Comparison of ENCODE assay signal across 14 cellular contexts in the genomic region with DNA sequence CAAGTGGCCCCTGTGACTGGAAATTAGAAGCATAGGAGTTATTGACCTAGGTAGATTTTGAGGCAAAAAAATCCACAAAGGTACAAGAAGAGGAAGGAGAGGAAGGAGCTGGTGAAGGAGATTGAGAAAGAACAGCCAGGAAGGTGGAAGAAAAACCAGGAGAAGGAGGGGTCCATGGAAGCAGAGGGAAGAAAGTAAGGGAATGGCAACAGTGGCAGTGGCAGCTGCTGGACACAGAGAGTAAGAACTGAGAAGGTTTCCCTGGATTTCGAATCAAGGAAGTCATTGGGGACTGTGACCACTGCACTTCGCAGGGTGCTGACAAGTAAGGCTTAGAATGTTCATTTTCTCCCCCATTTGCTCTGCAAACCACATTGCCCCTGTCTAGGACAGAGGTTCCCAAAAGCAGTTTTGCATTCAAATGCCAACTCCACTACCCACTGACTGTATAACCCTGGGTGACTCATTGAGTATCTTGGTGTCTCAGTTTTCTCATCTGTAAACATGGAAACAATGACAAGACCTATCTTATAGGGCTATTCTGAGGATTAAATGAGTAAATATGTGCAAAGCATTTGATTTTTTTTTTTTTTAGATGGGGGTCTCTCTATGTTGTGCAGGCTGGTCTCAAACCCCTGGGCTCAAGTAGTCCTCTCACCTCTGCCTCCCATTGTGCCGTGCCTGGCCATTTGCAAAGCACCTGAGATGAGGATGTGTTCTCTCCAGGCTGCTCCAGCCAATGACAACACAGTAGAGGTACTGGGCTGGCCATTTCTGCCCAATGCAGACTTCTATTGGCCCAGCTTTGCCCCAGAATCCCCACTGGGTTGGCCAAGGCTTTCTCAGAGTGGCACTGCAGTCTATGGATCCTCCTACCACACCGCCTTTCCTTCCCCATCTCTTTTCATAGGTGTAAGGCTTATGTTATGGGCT. TPM values are rescaled to one million over a fixed set of nuclear protein-coding genes. Genes with fewer than 3 reads are reported as not detected.
DNase-seq lines count a peak whose midpoint lies in the region; ATAC-seq and TF ChIP-seq lines count a peak whose summit lies in the region.
"Had no signal": no experiment of that assay in that cellular context is flagged by ENCODE, and none has a peak within 500 bp of the region (broad histone marks: within the 10 kb centered on the region; RNA-seq: fewer than 3 reads in every experiment).

No MANE protein-coding gene starts in this region.

- no peak for DNase-seq in activated naive CD4-positive, alpha-beta T cell (lab: John Stamatoyannopoulos, UW)
- no peak for DNase-seq in T-helper 17 cell
- peak; percentile 45 to 76 for DNase-seq in fibroblast of lung (ENCODE audit: low read depth in 2 of 2)
- no peak for DNase-seq in tibial artery
- DNase-seq in UCSD-AML1 (lab: John Stamatoyannopoulos, UW; ENCODE audit: unreplicated experiment), result no peak
- DNase-seq in Ammon's horn (ENCODE audit: low spot score), result no peak
- DNase-seq: lower lobe of right lung; NCI-H1694 treated with DMSO at 0.1 percent for 48 hours; right cardiac atrium; SHP77 treated with DMSO at 0.1 percent for 48 hours; stimulated activated naive CD4-positive, alpha-beta T cell had no signal

- no peaks in the 10 kb centered on the region for H4K20me1 ChIP-seq in fibroblast of lung (ENCODE audit: control insufficient read depth, extremely low read depth, insufficient read depth, low read length)

- peak overlapping the region; percentile 24 for H3K4me3 Mint-ChIP-seq in activated naive CD4-positive, alpha-beta T cell treated with anti-CD3 and anti-CD28 coated beads, Interleukin-2, amount 50 U/mL, for 24 hours
- H3K4me3 Mint-ChIP-seq in T-helper 17 cell, result peak overlapping the region; percentile 49

- no peaks in the 10 kb centered on the region for H3K79me2 ChIP-seq in fibroblast of lung (ENCODE audit: control insufficient read depth, insufficient read depth, low read length)

- intact Hi-C loops in tibial artery (cut with DNase I; ENCODE audit: low total_unique reads), result no loop called here

- ATAC-seq in T-helper 17 cell (no peak), GM18861 (IDR thresholded peaks at IDR 0.05; ENCODE audit: unreplicated experiment) (no peak)
- ATAC-seq: lower lobe of right lung, right cardiac atrium had no signal

- no peak overlapping the region for H2AFZ ChIP-seq in fibroblast of lung (ENCODE audit: low read length)

- H3K9me3 ChIP-seq in T-helper 17 cell (ENCODE audit: control insufficient read depth, low read length, poor library complexity, severe bottlenecking), result no peaks in the 10 kb centered on the region
- H3K9me3 ChIP-seq in fibroblast of lung (ENCODE audit: control insufficient read depth, insufficient read depth, low read depth, low read length), result no peaks in the 10 kb centered on the region
- no peaks in the 10 kb centered on the region for H3K9me3 ChIP-seq in tibial artery
- H3K9me3 ChIP-seq: lower lobe of right lung had no signal

- H3K4me1 ChIP-seq in fibroblast of lung (ENCODE audit: control insufficient read depth, extremely low read depth, insufficient read depth, low read length), result peaks cover 53% of the 10 kb centered on the region
- H3K4me1 ChIP-seq in tibial artery, result peaks cover 0 to 95% (median 66%) of the 10 kb centered on the region in 4 donors

- H3K9me3 Mint-ChIP-seq in activated naive CD4-positive, alpha-beta T cell treated with anti-CD3 and anti-CD28 coated beads, Interleukin-2, amount 50 U/mL, for 24 hours, result no peaks in the 10 kb centered on the region

- H3K27me3 Mint-ChIP-seq in activated naive CD4-positive, alpha-beta T cell treated with anti-CD3 and anti-CD28 coated beads, Interleukin-2, amount 50 U/mL, for 24 hours, result no peaks in the 10 kb centered on the region
- peaks cover 8% of the 10 kb centered on the region for H3K27me3 Mint-ChIP-seq in T-helper 17 cell

- no peaks in the 10 kb centered on the region for H3K36me3 ChIP-seq in fibroblast of lung (ENCODE audit: control insufficient read depth, insufficient read depth, low read length)
- no peaks in the 10 kb centered on the region for H3K36me3 ChIP-seq in tibial artery
- H3K36me3 ChIP-seq: lower lobe of right lung had no signal

- TF ChIP-seq CTCF in fibroblast of lung (conservative IDR thresholded peaks at IDR 0.05 in 1 of 2, IDR thresholded peaks at IDR 0.05 in 1 of 2; ENCODE audit: low read depth in 1 of 2, low read length in 2 of 2) (no peak), tibial artery (IDR thresholded peaks at IDR 0.05) (no peak)

- H3K36me3 Mint-ChIP-seq in activated naive CD4-positive, alpha-beta T cell treated with anti-CD3 and anti-CD28 coated beads, Interleukin-2, amount 50 U/mL, for 24 hours, result no peaks in the 10 kb centered on the region
- H3K36me3 Mint-ChIP-seq in T-helper 17 cell (ENCODE audit: low read depth), result peaks cover 5% of the 10 kb centered on the region

- no peaks in the 10 kb centered on the region for H3K27me3 ChIP-seq in fibroblast of lung (ENCODE audit: control insufficient read depth, insufficient read depth, low read length)
- no peaks in the 10 kb centered on the region for H3K27me3 ChIP-seq in tibial artery

- H3K4me3 ChIP-seq in fibroblast of lung (replicated peaks in 1 of 4; ENCODE audit: control extremely low read depth in 1 of 4, insufficient read depth in 1 of 4, low read depth in 3 of 4, low read length in 4 of 4), result peak overlapping the region in 1 of 4 experiments; percentile 11
- peak overlapping the region; percentile 30 to 38 for H3K4me3 ChIP-seq in tibial artery
- H3K4me3 ChIP-seq: lower lobe of right lung had no signal

- H3K4me2 ChIP-seq in fibroblast of lung (ENCODE audit: extremely low read depth, insufficient read depth, low read length), result peak overlapping the region; percentile 11

- H3K9ac ChIP-seq in fibroblast of lung (ENCODE audit: insufficient read depth, low read length), result no peak overlapping the region

- H3K27ac Mint-ChIP-seq in activated naive CD4-positive, alpha-beta T cell treated with anti-CD3 and anti-CD28 coated beads, Interleukin-2, amount 50 U/mL, for 24 hours, result peak overlapping the region; percentile 53
- no peak overlapping the region for H3K27ac Mint-ChIP-seq in T-helper 17 cell

- peaks cover 48% of the 10 kb centered on the region for H3K4me1 Mint-ChIP-seq in activated naive CD4-positive, alpha-beta T cell treated with anti-CD3 and anti-CD28 coated beads, Interleukin-2, amount 50 U/mL, for 24 hours
- H3K4me1 Mint-ChIP-seq in T-helper 17 cell, result peaks cover 24% of the 10 kb centered on the region

- H3K27ac ChIP-seq in fibroblast of lung (ENCODE audit: insufficient read depth, low read length), result peak overlapping the region; percentile 63
- H3K27ac ChIP-seq in tibial artery, result peak overlapping the region; percentile 86 to 89
- H3K27ac ChIP-seq: C4-2B, lower lobe of right lung had no signal

RNA-seq across cellular contexts. Expression of gene CAPN2, which starts 9.3 kb away (rescaled TPM):
- 100 to 1,000 TPM; 218 to 220 TPM for total RNA-seq in T-helper 17 cell
- 332 and 488 TPM in 2 replicates for total RNA-seq in fibroblast of lung
- 318 and 387 TPM in 2 replicates for polyA plus RNA-seq in fibroblast of lung
- 376 and 416 TPM in 2 replicates for polyA plus RNA-seq in fibroblast of lung (2012)
- 336 and 352 TPM in 2 replicates for polyA minus RNA-seq in fibroblast of lung (ENCODE audit: low replicate concordance)

RNA-seq across cellular contexts. Expression of gene CAPN8, which starts 37.5 kb away (rescaled TPM):
- total RNA-seq in T-helper 17 cell (under 1 TPM; 0.60 to 0.91 TPM), fibroblast of lung (not detected in 2 replicates)
- not detected in 2 replicates for polyA plus RNA-seq in fibroblast of lung
- not detected in 2 replicates for polyA plus RNA-seq in fibroblast of lung (2012)
- not detected in 2 replicates for polyA minus RNA-seq in fibroblast of lung (ENCODE audit: low replicate concordance)
- total RNA-seq: right cardiac atrium had no signal

Comparison
In these comparisons a context has a peak if more than half of its experiments do, and no peak if none do; other contexts are left out.
1. DNase-seq: peak in fibroblast of lung (2 of 2); none in activated naive CD4-positive, alpha-beta T cell (0 of 4), T-helper 17 cell (0 of 3), tibial artery (0 of 2), UCSD-AML1 (single experiment) and Ammon's horn (single experiment).